26 cellular contexts compared by ENCODE assay signal in the genomic region with DNA sequence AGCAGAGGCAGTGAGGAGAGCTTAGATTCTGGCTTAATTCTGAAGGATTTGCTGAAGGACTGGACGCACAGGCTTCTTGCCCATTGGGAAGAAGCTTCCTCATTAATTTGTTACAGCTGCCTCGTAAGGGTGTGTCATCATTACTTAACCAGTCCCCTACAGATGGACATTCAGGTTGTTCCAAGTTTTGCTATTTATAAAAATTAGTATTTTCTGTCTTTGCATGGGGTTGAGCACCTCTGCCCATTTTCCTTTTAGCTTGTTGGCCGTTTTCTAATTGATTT. TPM values are rescaled to one million over a fixed set of nuclear protein-coding genes. Genes with fewer than 3 reads are reported as not detected.
A peak's percentile ranks its signal among the peaks of the same experiment; 100 is the strongest.
DNase-seq lines count a peak whose midpoint lies in the region; ATAC-seq, FAIRE-seq and TF ChIP-seq lines count a peak whose summit lies in the region.
"Had no signal": no experiment of that assay in that cellular context is flagged by ENCODE, and none has a peak within 500 bp of the region (broad histone marks: within the 10 kb centered on the region; RNA-seq: fewer than 3 reads in every experiment).

No MANE protein-coding gene starts in this region.

- no peak for ATAC-seq in activated T-cell treated with anti-CD3 and anti-CD28 coated beads, Interleukin-2, amount 50 U/mL, for 4 hours
- ATAC-seq in WTC11 = no peak
- ATAC-seq: stimulated activated naive CD8-positive, alpha-beta T cell treated with anti-CD3 and anti-CD28 coated beads, Interleukin-15, Interleukin-2, amounts not matched to agents 100 U/mL and 50 U/mL, for 24 hours had no signal

- H3K36me3 Mint-ChIP-seq in activated T-cell treated with anti-CD3 and anti-CD28 coated beads, Interleukin-2, amount 50 U/mL, for 4 hours (ENCODE audit: insufficient read depth) = peaks cover 2% of the 10 kb centered on the region
- peaks cover 10% of the 10 kb centered on the region for H3K36me3 Mint-ChIP-seq in WTC11

- H4K8ac ChIP-seq in neuronal stem cell (ENCODE audit: low read depth, low read length) = no peak overlapping the region

- H3K27me3 ChIP-seq in neuronal stem cell (ENCODE audit: control insufficient read depth in 3 of 3, insufficient read depth in 3 of 3, low read depth in 1 of 3, low read length in 3 of 3) = peaks cover 0 to 4% (median 0%) of the 10 kb centered on the region in 3 experiments
- H3K27me3 ChIP-seq: tibial artery had no signal

- H3K4me1 ChIP-seq in HEK293 (ENCODE audit: control insufficient read depth, insufficient read depth, low read length) (no peaks in the 10 kb centered on the region; the same call in 1 of the 2 replicates), neuronal stem cell (ENCODE audit: control insufficient read depth in 2 of 2, insufficient read depth in 1 of 2, low read depth in 1 of 2, low read length in 2 of 2) (peaks cover under 1 to 2% of the 10 kb centered on the region in 2 donors)
- H3K4me1 ChIP-seq: prostate gland had no signal

- no peaks in the 10 kb centered on the region for H3K9me3 ChIP-seq in HEK293 (ENCODE audit: control insufficient read depth, insufficient read depth, low read depth, low read length)
- no peaks in the 10 kb centered on the region for H3K9me3 ChIP-seq in neuronal stem cell (replicated peaks in 1 of 2; ENCODE audit: control insufficient read depth in 2 of 2, insufficient read depth in 1 of 2, low read depth in 1 of 2, low read length in 2 of 2)
- H3K9me3 ChIP-seq: prostate gland, tibial artery had no signal

- H2AK5ac ChIP-seq in neuronal stem cell (ENCODE audit: low read depth, low read length) = no peak overlapping the region

- no peak overlapping the region for H2BK15ac ChIP-seq in neuronal stem cell (ENCODE audit: low read length)

- H2BK5ac ChIP-seq in neuronal stem cell (ENCODE audit: low read length) = no peak overlapping the region

- CTCF ChIA-PET in HEK293 (lab: Yijun Ruan, JAX) = interaction anchor here (1.0 to 3.5 kb wide), 3 partner anchors 15 to 55 kb away, joined by 3 to 18 read pairs (median 10); no protein-coding TSS in a partner anchor
- CTCF ChIA-PET in WTC11 (lab: Charles Lee) = interaction anchor here (0.6 to 1.5 kb wide), 4 partner anchors 15 to 56 kb away, joined by 4 to 5 read pairs (median 4); no protein-coding TSS in a partner anchor

- H3K79me1 ChIP-seq in neuronal stem cell (ENCODE audit: low read depth, low read length) = no peaks in the 10 kb centered on the region

- H2BK12ac ChIP-seq in neuronal stem cell (ENCODE audit: low read length) = no peak overlapping the region

- H3K4me3 ChIP-seq in HEK293 (ENCODE audit: low read depth, low read length) = no peak overlapping the region
- no peak overlapping the region for H3K4me3 ChIP-seq in neuronal stem cell (ENCODE audit: low read length in 2 of 2)
- H3K4me3 ChIP-seq: prostate gland, smooth muscle cell, tibial artery had no signal

- H3K14ac ChIP-seq in neuronal stem cell (ENCODE audit: low read length) = no peak overlapping the region

- no peak for FAIRE-seq in GM19239 (lab: Jason Lieb, UNC)

- peaks cover 6% of the 10 kb centered on the region for H3K27me3 Mint-ChIP-seq in activated T-cell treated with anti-CD3 and anti-CD28 coated beads, Interleukin-2, amount 50 U/mL, for 4 hours (ENCODE audit: low read depth)
- H3K27me3 Mint-ChIP-seq in WTC11 (ENCODE audit: low read depth) = no peaks in the 10 kb centered on the region

- peak overlapping the region; percentile 15 for H3K27ac ChIP-seq in C4-2B
- H3K27ac ChIP-seq in HEK293 (ENCODE audit: extremely low read depth, low read depth, low read length) = no peak overlapping the region
- H3K27ac ChIP-seq in neuronal stem cell (replicated peaks; ENCODE audit: low read length) = no peak overlapping the region
- H3K27ac ChIP-seq: prostate gland, tibial artery had no signal

- H3K4ac ChIP-seq in neuronal stem cell (ENCODE audit: low read length) = no peak overlapping the region

- no peak overlapping the region for H3K27ac Mint-ChIP-seq in WTC11
- H3K27ac Mint-ChIP-seq: activated CD8-positive, alpha-beta T cell treated with anti-CD3 and anti-CD28 coated beads for 36 hours; activated naive CD4-positive, alpha-beta T cell treated with anti-CD3 and anti-CD28 coated beads for 36 hours had no signal

- H3K18ac ChIP-seq in neuronal stem cell (ENCODE audit: low read length) = no peak overlapping the region

- peak overlapping the region; percentile 8 for H2AFZ ChIP-seq in neuronal stem cell (ENCODE audit: low read length)

- H3K4me1 Mint-ChIP-seq in activated T-cell treated with anti-CD3 and anti-CD28 coated beads, Interleukin-2, amount 50 U/mL, for 4 hours (ENCODE audit: low read depth) = peaks cover 15% of the 10 kb centered on the region
- H3K4me1 Mint-ChIP-seq in WTC11 = peaks cover 22% of the 10 kb centered on the region

- H3K4me3 Mint-ChIP-seq in activated T-cell treated with anti-CD3 and anti-CD28 coated beads, Interleukin-2, amount 50 U/mL, for 4 hours = no peak overlapping the region
- no peak overlapping the region for H3K4me3 Mint-ChIP-seq in WTC11
- H3K4me3 Mint-ChIP-seq: activated CD8-positive, alpha-beta T cell treated with anti-CD3 and anti-CD28 coated beads for 36 hours; activated naive CD4-positive, alpha-beta T cell treated with anti-CD3 and anti-CD28 coated beads for 36 hours had no signal

- H3K4me2 ChIP-seq in neuronal stem cell (ENCODE audit: insufficient read depth, low read length, poor library complexity, severe bottlenecking) = no peak overlapping the region
- H3K4me2 ChIP-seq: smooth muscle cell had no signal

- H3K9ac ChIP-seq in neuronal stem cell (ENCODE audit: low read depth, low read length, poor library complexity) = no peak overlapping the region

- TF ChIP-seq CTCF in C4-2B (conservative IDR thresholded peaks at IDR 0.05) (no peak), HEK293 (tag by site-specific recombination; IDR thresholded peaks at IDR 0.05) (no peak), WTC11 (IDR thresholded peaks at IDR 0.05) (no peak)

- H2BK120ac ChIP-seq in neuronal stem cell (ENCODE audit: low read depth, low read length) = no peak overlapping the region

- no peak overlapping the region for H4K91ac ChIP-seq in neuronal stem cell (ENCODE audit: low read depth, low read length, poor library complexity)

- POLR2A ChIA-PET in HEK293 (lab: Yijun Ruan, JAX) = no interaction called here
- POLR2A ChIA-PET in WTC11 (lab: Charles Lee) = interaction anchor here (0.6 kb wide), 1 partner anchor 347 kb away, joined by 3 read pairs; no protein-coding TSS in a partner anchor

- DNase-seq in epidermal melanocyte (ENCODE audit: insufficient read length, low spot score) = peak; percentile 43
- DNase-seq in neuronal stem cell (ENCODE audit: low spot score) = no peak
- no peak for DNase-seq in activated T-cell treated with anti-CD3 and anti-CD28 coated beads, Interleukin-2, amount 50 U/mL, for 4 hours
- DNase-seq in OCI-M2 (lab: John Stamatoyannopoulos, UW; ENCODE audit: unreplicated experiment) = no peak
- no peak for DNase-seq in GM19239 (ENCODE audit: insufficient read length, low spot score)
- no peak for DNase-seq in WTC11 (ENCODE audit: low spot score)
- DNase-seq: activated CD4-positive, CD25-positive, alpha-beta regulatory T cell; activated naive CD4-positive, alpha-beta T cell treated with anti-CD3 and anti-CD28 coated beads for 36 hours; activated T-cell treated with anti-CD3 and anti-CD28 coated beads, Interleukin-2, amount 50 U/mL, for 48 hours; NCI-H1436; NCI-H774; stimulated activated CD4-positive, alpha-beta T cell treated with anti-CD3 and anti-CD28 coated beads, Interleukin-4, amount 100 ng/mL, for 1 hour; stimulated activated naive CD8-positive, alpha-beta T cell treated with anti-CD3 and anti-CD28 coated beads, Interleukin-15, Interleukin-2, amounts not matched to agents 100 U/mL and 50 U/mL, for 24 hours had no signal

- no peak overlapping the region for H3K23ac ChIP-seq in neuronal stem cell (ENCODE audit: low read depth, low read length, poor library complexity)

- H3K9me3 Mint-ChIP-seq in activated T-cell treated with anti-CD3 and anti-CD28 coated beads, Interleukin-2, amount 50 U/mL, for 4 hours = peaks cover 4% of the 10 kb centered on the region
- no peaks in the 10 kb centered on the region for H3K9me3 Mint-ChIP-seq in WTC11

- H3K36me3 ChIP-seq in HEK293 (ENCODE audit: control insufficient read depth in 2 of 2, insufficient read depth in 1 of 2, low read length in 2 of 2) (no peaks in the 10 kb centered on the region), neuronal stem cell (replicated peaks in 1 of 2; ENCODE audit: control insufficient read depth in 2 of 2, insufficient read depth in 2 of 2, low read length in 2 of 2) (no peaks in the 10 kb centered on the region)
- H3K36me3 ChIP-seq: prostate gland had no signal

- no CpG with 5 or more reads among the region's 3 CpGs for whole genome bisulfite sequencing in neuronal stem cell (ENCODE audit: extremely low coverage in 2 of 2, insufficient read length in 2 of 2, insufficient replicate concordance in 1 of 2), 2 donors

TF ChIP-seq in HEK293, 187 proteins besides CTCF, POLR2A, EP300 and RAD21:
- peak; percentile 97 for TF ChIP-seq MZF1 (tag by site-specific recombination; IDR thresholded peaks at IDR 0.05; ENCODE audit: borderline replicate concordance)
- TF ChIP-seq ZFP3 (tag by site-specific recombination; IDR thresholded peaks at IDR 0.05; ENCODE audit: low read depth) = no peak
- no peak for TF ChIP-seq ZNF221 (tag by site-specific recombination; IDR thresholded peaks at IDR 0.05; ENCODE audit: borderline replicate concordance)

RNA-seq across cellular contexts. Expression of gene CAPN1, which starts 38.1 kb away (rescaled TPM):
- polyA plus RNA-seq in neuronal stem cell (2013, experiment 1 of 2) = 35.4 TPM
- 33.4 TPM for polyA plus RNA-seq in neuronal stem cell (2013, experiment 2 of 2)
- 10 to 100 TPM; 65.5 to 86.2 (median 81.9) TPM for total RNA-seq in activated T-cell treated with anti-CD3 and anti-CD28 coated beads, Interleukin-2, amount 50 U/mL, for 4 hours
- 204 to 257 TPM (median 218 TPM) in 3 replicates for total RNA-seq in WTC11 (2021)

RNA-seq across cellular contexts. Expression of gene POLA2, which starts 41.9 kb away (rescaled TPM):
- 13.5 TPM for polyA plus RNA-seq in neuronal stem cell (2013, experiment 1 of 2)
- polyA plus RNA-seq in neuronal stem cell (2013, experiment 2 of 2) = 13.4 TPM
- 10 to 100 TPM; 49.2 to 64.7 (median 57.6) TPM for total RNA-seq in activated T-cell treated with anti-CD3 and anti-CD28 coated beads, Interleukin-2, amount 50 U/mL, for 4 hours
- 26.9 to 35.6 TPM (median 28.5 TPM) in 3 replicates for total RNA-seq in WTC11 (2021)

RNA-seq across cellular contexts. Expression of gene SPDYC, which starts 49.8 kb away (rescaled TPM):
- 0.06 TPM for polyA plus RNA-seq in neuronal stem cell (2013, experiment 1 of 2)
- polyA plus RNA-seq in neuronal stem cell (2013, experiment 2 of 2) = not detected
- total RNA-seq in activated T-cell treated with anti-CD3 and anti-CD28 coated beads, Interleukin-2, amount 50 U/mL, for 4 hours = not detected
- 0.27 to 0.35 TPM (median 0.32 TPM) in 3 replicates for total RNA-seq in WTC11 (2021)
- total RNA-seq: activated CD8-positive, alpha-beta T cell treated with anti-CD3 and anti-CD28 coated beads for 36 hours; activated naive CD4-positive, alpha-beta T cell treated with anti-CD3 and anti-CD28 coated beads for 36 hours; dermis microvascular lymphatic vessel endothelial cell; epithelial cell of proximal tubule; M059J; mononuclear cell; OCI-LY7; prostate gland; SK-MEL-5; smooth muscle cell had no signal
- polyA plus RNA-seq: neural cell, smooth muscle cell had no signal
